In the genomic region with DNA sequence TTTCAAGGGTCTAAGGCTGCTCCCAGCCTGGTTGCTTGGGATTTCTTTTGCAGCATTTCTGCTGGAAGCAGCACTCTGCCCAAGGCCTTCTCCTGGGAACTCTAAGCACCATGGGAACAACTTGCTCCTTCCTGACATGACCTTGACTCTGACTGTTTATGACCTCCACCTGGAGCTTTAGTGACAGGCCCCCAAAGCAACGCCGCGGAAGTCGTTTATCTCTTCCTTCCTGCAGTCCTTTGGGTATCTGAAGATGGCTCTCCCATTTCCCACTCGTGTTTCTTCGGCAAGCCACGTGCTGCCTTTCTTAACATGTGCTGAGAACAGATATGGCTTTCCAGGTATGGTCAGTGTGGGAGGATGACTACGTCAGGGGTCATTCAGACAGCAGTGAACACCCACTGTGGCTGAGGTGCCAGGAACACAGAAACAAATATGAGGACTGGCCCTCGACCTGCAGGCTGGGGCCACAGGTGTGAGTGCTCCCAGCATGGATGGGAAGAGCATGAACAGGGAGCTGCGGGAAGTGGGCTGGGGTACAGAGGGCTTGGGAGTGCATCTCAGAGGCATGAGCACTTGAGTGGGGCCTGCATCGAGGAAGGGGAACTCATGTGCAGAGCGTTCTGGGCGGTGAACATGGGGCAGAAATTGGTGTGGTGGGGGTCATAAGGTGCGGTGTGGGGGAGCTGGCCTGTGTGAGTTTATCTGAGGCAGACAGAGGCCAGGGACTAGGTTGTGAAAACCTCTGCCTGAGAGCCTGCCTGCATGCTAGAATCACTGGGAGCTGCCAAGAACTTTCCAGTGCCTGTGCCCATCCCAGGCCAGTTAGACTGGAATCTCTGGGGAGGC, we compare ENCODE assay signal across 15 cellular contexts.
"Had no signal": no experiment of that assay in that cellular context is flagged by ENCODE, and none has a peak within 500 bp of the region (broad histone marks: within the 10 kb centered on the region; RNA-seq: fewer than 3 reads in every experiment).

No MANE protein-coding gene starts in this region.

- DNase-seq: caudate nucleus; effector CD4-positive, alpha-beta T cell; foreskin melanocyte; heart left ventricle; hippocampal formation; left lung; lower lobe of right lung; stimulated activated CD4-positive, alpha-beta T cell treated with anti-CD3 and anti-CD28 coated beads, Interleukin-4, amount 100 ng/mL, for 1 hour; stimulated activated CD8-positive, alpha-beta memory T cell treated with anti-CD3 and anti-CD28 coated beads, Interleukin-4, amount 100 ng/mL, for 48 hours; tibial artery; upper lobe of right lung had no signal

- H3K4me1 ChIP-seq: left lung, lower lobe of right lung, tibial artery, upper lobe of right lung had no signal

- H3K27me3 ChIP-seq: heart left ventricle, left lung, neutrophil, tibial artery, upper lobe of right lung had no signal

- H3K36me3 ChIP-seq: heart left ventricle, left lung, lower lobe of right lung, neutrophil, tibial artery, upper lobe of right lung had no signal

- H3K4me3 ChIP-seq: coronary artery, heart left ventricle, left lung, lower lobe of right lung, tibial artery, upper lobe of right lung had no signal

- H3K27ac ChIP-seq: coronary artery, heart left ventricle, left lung, lower lobe of right lung, neutrophil, tibial artery, upper lobe of right lung had no signal

- H3K9me3 ChIP-seq: heart left ventricle, left lung, lower lobe of right lung, neutrophil, tibial artery, upper lobe of right lung had no signal

- FAIRE-seq: islet of Langerhans had no signal

- ATAC-seq: heart left ventricle; left lung; stimulated activated memory B cell treated with anti-CD40 and anti-IgM and Interleukin-4, amounts not matched to agents 10 μg/mL and 1 μg/mL and 100 μg/mL, for 72 hours had no signal
